ENCODE assay signal across 1 cellular context in genomic region chr17:42403150-42403549, GRCh38.
TF ChIP-seq lines count a peak whose summit lies in the region.

No MANE protein-coding gene starts in this region.

TF ChIP-seq in HepG2, 621 proteins besides CTCF, POLR2A, EP300 and RAD21 (continued from another document):
- TF ChIP-seq DRAP1 (CRISPR knock-in tag; IDR thresholded peaks at IDR 0.05), result no peak
- TF ChIP-seq SETDB1 (CRISPR knock-in tag; IDR thresholded peaks at IDR 0.05; ENCODE audit: borderline replicate concordance), result no peak
- no peak for TF ChIP-seq DPF2 (CRISPR knock-in tag; IDR thresholded peaks at IDR 0.05; ENCODE audit: borderline replicate concordance, low read depth)
- no peak for TF ChIP-seq ZIK1 (CRISPR knock-in tag; IDR thresholded peaks at IDR 0.05; ENCODE audit: borderline replicate concordance, low read depth)
- no peak for TF ChIP-seq SUZ12 (IDR thresholded peaks at IDR 0.05; ENCODE audit: low read depth, low read length)
- no peak for TF ChIP-seq ZNF781 (CRISPR knock-in tag; IDR thresholded peaks at IDR 0.05; ENCODE audit: borderline replicate concordance, not compliant biosample characterization)
- TF ChIP-seq PATZ1 (CRISPR knock-in tag; IDR thresholded peaks at IDR 0.05), result 0 out of 2 replicates have a peak, but pooled peaks have one; percentile 18
- TF ChIP-seq ZNF17 (CRISPR knock-in tag; IDR thresholded peaks at IDR 0.05), result no peak
- no peak for TF ChIP-seq REST (IDR thresholded peaks at IDR 0.05; ENCODE audit: borderline replicate concordance in 1 of 2, low read depth in 1 of 2, low read length in 2 of 2)
- no peak for TF ChIP-seq KLF16 (CRISPR knock-in tag; IDR thresholded peaks at IDR 0.05)
- no peak for TF ChIP-seq ZNF605 (CRISPR knock-in tag; IDR thresholded peaks at IDR 0.05)
- no peak for TF ChIP-seq ZNF772 (CRISPR knock-in tag; IDR thresholded peaks at IDR 0.05)
- TF ChIP-seq ZNF432 (CRISPR knock-in tag; IDR thresholded peaks at IDR 0.05; ENCODE audit: borderline replicate concordance), result no peak
- no peak for TF ChIP-seq AFF4 (CRISPR knock-in tag; IDR thresholded peaks at IDR 0.05)
- TF ChIP-seq ATF7-NPFF (CRISPR knock-in tag; IDR thresholded peaks at IDR 0.05; ENCODE audit: low read depth), result no peak
- TF ChIP-seq SP2 (CRISPR knock-in tag; IDR thresholded peaks at IDR 0.05), result no peak
- peak; percentile 26; the same call in 1 of the 2 replicates for TF ChIP-seq ZNF687 (CRISPR knock-in tag; IDR thresholded peaks at IDR 0.05)
- TF ChIP-seq ZUFSP (CRISPR knock-in tag; IDR thresholded peaks at IDR 0.05; ENCODE audit: borderline replicate concordance), result no peak
- no peak for TF ChIP-seq STAT6 (CRISPR knock-in tag; IDR thresholded peaks at IDR 0.05; ENCODE audit: borderline replicate concordance)
- TF ChIP-seq POGZ (CRISPR knock-in tag; IDR thresholded peaks at IDR 0.05), result no peak
- TF ChIP-seq RNF2 (conservative IDR thresholded peaks at IDR 0.05; ENCODE audit: low read depth), result no peak
- TF ChIP-seq MYC (CRISPR knock-in tag; IDR thresholded peaks at IDR 0.05; ENCODE audit: borderline replicate concordance), result no peak
- no peak for TF ChIP-seq ZMAT3 (CRISPR knock-in tag; conservative IDR thresholded peaks at IDR 0.05)
TF ChIP-seq in HepG2: peak in this region for 10.
